2 cellular contexts compared by ENCODE assay signal in genomic region chr2:105243961-105244360, GRCh38.
TF ChIP-seq lines count a peak whose summit lies in the region.

No MANE protein-coding gene starts in this region.

TF ChIP-seq in HEK293T, 16 proteins besides CTCF, POLR2A, EP300 and RAD21:
- TF ChIP-seq ZNF384 (IDR thresholded peaks at IDR 0.05) (no peak), FOXM1 (IDR thresholded peaks at IDR 0.05; ENCODE audit: borderline replicate concordance) (no peak), LEF1 (IDR thresholded peaks at IDR 0.05; ENCODE audit: borderline replicate concordance) (no peak), ELF4 (IDR thresholded peaks at IDR 0.05) (no peak), CTBP1 (IDR thresholded peaks at IDR 0.05; ENCODE audit: borderline replicate concordance) (no peak), L3MBTL2 (conservative IDR thresholded peaks at IDR 0.05) (no peak), SP1 (IDR thresholded peaks at IDR 0.05) (no peak), FOXA1 (IDR thresholded peaks at IDR 0.05) (no peak), HDGF (IDR thresholded peaks at IDR 0.05; ENCODE audit: borderline replicate concordance) (no peak), PKNOX1 (IDR thresholded peaks at IDR 0.05) (no peak)

TF ChIP-seq in GM12878, 131 proteins besides CTCF, POLR2A, EP300 and RAD21:
- TF ChIP-seq ZBTB4 (CRISPR knock-in tag; IDR thresholded peaks at IDR 0.05) (no peak), NBN (IDR thresholded peaks at IDR 0.05) (no peak), ETV6 (conservative IDR thresholded peaks at IDR 0.05 in 1 of 2, IDR thresholded peaks at IDR 0.05 in 1 of 2; ENCODE audit: borderline replicate concordance in 1 of 2, low read depth in 1 of 2) (no peak), KDM1A (IDR thresholded peaks at IDR 0.05; ENCODE audit: borderline replicate concordance) (no peak), ZSCAN29 (IDR thresholded peaks at IDR 0.05) (no peak), RAD51 (IDR thresholded peaks at IDR 0.05) (no peak), SMAD1 (IDR thresholded peaks at IDR 0.05; ENCODE audit: low read depth, partially characterized antibody) (no peak), NKRF (conservative IDR thresholded peaks at IDR 0.05) (no peak), SIX5 (IDR thresholded peaks at IDR 0.05; ENCODE audit: low read depth, low read length, severe bottlenecking) (no peak), HCFC1 (IDR thresholded peaks at IDR 0.05; ENCODE audit: low read length) (no peak), USF2 (IDR thresholded peaks at IDR 0.05; ENCODE audit: borderline replicate concordance, low read depth, low read length) (no peak), ZNF384 (IDR thresholded peaks at IDR 0.05; ENCODE audit: borderline replicate concordance, low read depth, low read length) (no peak), YBX1 (IDR thresholded peaks at IDR 0.05) (no peak), CBX3 (IDR thresholded peaks at IDR 0.05; ENCODE audit: borderline replicate concordance, low read depth) (no peak), POLR2AphosphoS5 (IDR thresholded peaks at IDR 0.05; ENCODE audit: low read length) (no peak), PAX8 (IDR thresholded peaks at IDR 0.05) (no peak), MEF2A (IDR thresholded peaks at IDR 0.05; ENCODE audit: insufficient read depth, low read depth, low read length) (no peak), MYB (IDR thresholded peaks at IDR 0.05; ENCODE audit: borderline replicate concordance, low read depth, low read length) (no peak), SREBF2 (IDR thresholded peaks at IDR 0.05; ENCODE audit: low read length) (no peak), CEBPB (IDR thresholded peaks at IDR 0.05; ENCODE audit: borderline replicate concordance in 1 of 2, low read depth in 2 of 2, low read length in 2 of 2) (no peak)
TF ChIP-seq in GM12878: peak in this region for 0.
